Comparison of ENCODE assay signal across 10 cellular contexts in genomic region chr3:171565133-171565532, GRCh38.
"Had no signal": no experiment of that assay in that cellular context is flagged by ENCODE, and none has a peak within 500 bp of the region (broad histone marks: within the 10 kb centered on the region; RNA-seq: fewer than 3 reads in every experiment).

No MANE protein-coding gene starts in this region.

- H3K4me3 ChIP-seq: ascending aorta, dorsolateral prefrontal cortex, esophagus muscularis mucosa, ovary, skin epidermis had no signal

- H3K9me3 Mint-ChIP-seq: activated naive CD8-positive, alpha-beta T cell treated with anti-CD3 and anti-CD28 coated beads, Interleukin-2, amount 50 U/mL, for 24 hours had no signal

- H3K27ac ChIP-seq: ascending aorta, dorsolateral prefrontal cortex, esophagus muscularis mucosa, ovary had no signal

- H3K36me3 ChIP-seq: ascending aorta, esophagus muscularis mucosa, ovary had no signal

- H3K9me3 ChIP-seq: ascending aorta, esophagus muscularis mucosa, ovary had no signal

- H3K4me3 Mint-ChIP-seq: activated naive CD8-positive, alpha-beta T cell treated with anti-CD3 and anti-CD28 coated beads, Interleukin-2, amount 50 U/mL, for 24 hours had no signal

- ATAC-seq: activated naive CD8-positive, alpha-beta T cell treated with anti-CD3 and anti-CD28 coated beads, Interleukin-2, amount 50 U/mL, for 24 hours had no signal

- H3K27me3 ChIP-seq: ascending aorta, dorsolateral prefrontal cortex, esophagus muscularis mucosa, ovary had no signal

- DNase-seq: activated CD4-positive, alpha-beta T cell treated with anti-CD3 and anti-CD28 coated beads, Interleukin-2, amount 50 U/mL, for 48 hours; activated CD4-positive, CD25-positive, alpha-beta regulatory T cell treated with anti-CD3 and anti-CD28 coated beads, Interleukin-2, amount 50 U/mL, for 72 hours; activated naive CD4-positive, alpha-beta T cell treated with Interleukin-2 at 50 U/mL for 16 hours; activated naive CD8-positive, alpha-beta T cell treated with anti-CD3 and anti-CD28 coated beads, Interleukin-2, amount 50 U/mL, for 24 hours; dorsolateral prefrontal cortex; glutamatergic neuron; ovary had no signal

- H3K4me1 ChIP-seq: ascending aorta had no signal

- H3K27ac Mint-ChIP-seq: activated naive CD8-positive, alpha-beta T cell treated with anti-CD3 and anti-CD28 coated beads, Interleukin-2, amount 50 U/mL, for 24 hours had no signal

- H3K27me3 Mint-ChIP-seq: activated naive CD8-positive, alpha-beta T cell treated with anti-CD3 and anti-CD28 coated beads, Interleukin-2, amount 50 U/mL, for 24 hours had no signal
